ENCODE assay signal across 10 cellular contexts in the genomic region with DNA sequence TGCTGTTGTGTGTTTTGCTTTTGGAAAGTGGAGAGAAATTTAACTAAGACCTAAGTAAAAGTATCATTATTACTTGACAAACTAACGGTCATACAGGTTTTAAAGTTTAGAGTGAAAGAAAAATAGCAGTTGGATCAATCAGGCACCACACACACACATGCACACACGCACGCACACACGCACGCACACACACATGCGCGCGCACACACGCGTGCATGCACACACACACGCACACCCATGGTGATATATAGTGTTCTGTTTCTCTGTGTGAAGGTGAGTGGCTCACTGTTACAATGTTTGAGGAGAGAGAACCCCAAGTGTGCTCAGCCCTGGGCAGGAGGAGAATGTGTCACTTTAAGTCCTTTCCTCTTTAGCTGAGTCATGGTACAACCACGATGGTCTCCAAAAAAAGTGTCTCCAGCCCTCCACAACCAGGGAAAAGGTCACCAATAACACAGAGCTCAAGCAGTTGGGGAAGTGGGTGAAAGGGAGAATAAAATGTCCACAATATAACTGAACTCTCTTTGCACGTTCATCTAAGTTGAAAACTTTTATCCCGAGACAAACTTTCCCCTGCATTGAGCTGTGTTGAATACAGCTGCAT. TPM values are rescaled to one million over a fixed set of nuclear protein-coding genes. Genes with fewer than 3 reads are reported as not detected.
DNase-seq lines count a peak whose midpoint lies in the region; ATAC-seq and TF ChIP-seq lines count a peak whose summit lies in the region.
"Had no signal": no experiment of that assay in that cellular context is flagged by ENCODE, and none has a peak within 500 bp of the region (broad histone marks: within the 10 kb centered on the region; RNA-seq: fewer than 3 reads in every experiment).

No MANE protein-coding gene starts in this region.

- H3K27ac Mint-ChIP-seq in activated CD4-positive, alpha-beta memory T cell treated with anti-CD3 and anti-CD28 coated beads for 36 hours = no peak overlapping the region
- no peak overlapping the region for H3K27ac Mint-ChIP-seq in activated naive CD8-positive, alpha-beta T cell treated with anti-CD3 and anti-CD28 coated beads for 36 hours

- H3K27ac ChIP-seq in lung (ENCODE audit: low read depth in 1 of 2, low read length in 1 of 2) (peak overlapping the region; percentile 68 to 90), uterus (peak overlapping the region; percentile 35 to 79)

- H3K36me3 ChIP-seq in lung (ENCODE audit: control insufficient read depth in 2 of 2, insufficient read depth in 2 of 2, low read length in 2 of 2) (no peaks in the 10 kb centered on the region), uterus (no peaks in the 10 kb centered on the region)

- ATAC-seq in Right ventricle myocardium inferior = peak; percentile 48
- no peak for ATAC-seq in lung (ENCODE audit: insufficient read depth, low FRiP score)

- H3K4me1 ChIP-seq in lung (ENCODE audit: control insufficient read depth in 2 of 2, insufficient read depth in 2 of 2, low read length in 2 of 2) (peaks cover 0 to 6% of the 10 kb centered on the region in 2 donors), uterus (no peaks in the 10 kb centered on the region)

- H3K36me3 Mint-ChIP-seq in activated CD4-positive, alpha-beta memory T cell treated with anti-CD3 and anti-CD28 coated beads for 36 hours = no peaks in the 10 kb centered on the region
- H3K36me3 Mint-ChIP-seq in activated naive CD8-positive, alpha-beta T cell treated with anti-CD3 and anti-CD28 coated beads for 36 hours = no peaks in the 10 kb centered on the region

- intact Hi-C loops in Right ventricle myocardium inferior (cut with DNase I) = loop anchor here (10.0 kb wide), 1 partner anchor 109 kb away; no protein-coding TSS in a partner anchor
- intact Hi-C loops in cardiac septum (cut with DNase I) = no loop called here
- intact Hi-C loops in uterus (cut with DNase I; ENCODE audit: low total_unique reads) = no loop called here
- intact Hi-C loops in activated CD4-positive, alpha-beta memory T cell treated with anti-CD3 and anti-CD28 coated beads for 36 hours (cut with micrococcal nuclease) = no loop called here

- peaks cover 0 to 2% of the 10 kb centered on the region in 2 donors for H3K9me3 ChIP-seq in lung (ENCODE audit: control insufficient read depth in 2 of 2, insufficient read depth in 1 of 2, low read length in 1 of 2)
- no peaks in the 10 kb centered on the region for H3K9me3 ChIP-seq in uterus

- no peak for TF ChIP-seq POLR2A in uterus (IDR thresholded peaks at IDR 0.05)

- peaks cover 7% of the 10 kb centered on the region for H3K27me3 Mint-ChIP-seq in activated CD4-positive, alpha-beta memory T cell treated with anti-CD3 and anti-CD28 coated beads for 36 hours
- peaks cover 27% of the 10 kb centered on the region for H3K27me3 Mint-ChIP-seq in activated naive CD8-positive, alpha-beta T cell treated with anti-CD3 and anti-CD28 coated beads for 36 hours

- no peak for TF ChIP-seq CTCF in choroid plexus epithelial cell (conservative IDR thresholded peaks at IDR 0.05; ENCODE audit: low read depth, low read length)
- no peak for TF ChIP-seq CTCF in lung (IDR thresholded peaks at IDR 0.05; ENCODE audit: control extremely low read depth, extremely low read depth)
- no peak for TF ChIP-seq CTCF in uterus (IDR thresholded peaks at IDR 0.05)

- POLR2A ChIA-PET in activated CD4-positive, alpha-beta memory T cell treated with anti-CD3 and anti-CD28 coated beads for 36 hours (lab: Charles Lee) = no interaction called here

- no peak overlapping the region for H3K4me3 Mint-ChIP-seq in activated CD4-positive, alpha-beta memory T cell treated with anti-CD3 and anti-CD28 coated beads for 36 hours
- no peak overlapping the region for H3K4me3 Mint-ChIP-seq in activated naive CD8-positive, alpha-beta T cell treated with anti-CD3 and anti-CD28 coated beads for 36 hours

- DNase-seq in Right ventricle myocardium inferior (ENCODE audit: missing footprints) (peak; percentile 55), cardiac septum (ENCODE audit: low spot score) (no peak), choroid plexus epithelial cell (ENCODE audit: low read depth) (peak; percentile 46), lung (ENCODE audit: low spot score) (no peak), uterus (no peak), DMS 273 treated with DMSO at 0.1 percent for 48 hours (lab: John Stamatoyannopoulos, UW) (no peak)
- DNase-seq in activated CD4-positive, alpha-beta memory T cell treated with anti-CD3 and anti-CD28 coated beads for 36 hours = no peak
- no peak for DNase-seq in activated naive CD8-positive, alpha-beta T cell treated with anti-CD3 and anti-CD28 coated beads for 36 hours
- DNase-seq: NCI-H1930 had no signal

- H3K27me3 ChIP-seq in lung (ENCODE audit: control insufficient read depth, insufficient read depth) (no peaks in the 10 kb centered on the region), uterus (no peaks in the 10 kb centered on the region)

- WGBS in lung, 2 donors = 67 to 73% methylated on average over 14 of the region's 14 CpGs

- H3K9me3 Mint-ChIP-seq in activated CD4-positive, alpha-beta memory T cell treated with anti-CD3 and anti-CD28 coated beads for 36 hours = no peaks in the 10 kb centered on the region
- H3K9me3 Mint-ChIP-seq in activated naive CD8-positive, alpha-beta T cell treated with anti-CD3 and anti-CD28 coated beads for 36 hours = no peaks in the 10 kb centered on the region

- CTCF ChIA-PET in activated CD4-positive, alpha-beta memory T cell treated with anti-CD3 and anti-CD28 coated beads for 36 hours (lab: Charles Lee) = interaction anchor here (1.2 kb wide), 1 partner anchor 485 kb away, joined by 3 read pairs; no protein-coding TSS in a partner anchor

- H3K4me1 Mint-ChIP-seq in activated CD4-positive, alpha-beta memory T cell treated with anti-CD3 and anti-CD28 coated beads for 36 hours (ENCODE audit: low read depth) = no peaks in the 10 kb centered on the region
- peaks cover 2% of the 10 kb centered on the region for H3K4me1 Mint-ChIP-seq in activated naive CD8-positive, alpha-beta T cell treated with anti-CD3 and anti-CD28 coated beads for 36 hours

- H3K4me3 ChIP-seq in choroid plexus epithelial cell (ENCODE audit: low read depth, low read length) (no peak overlapping the region), lung (no peak overlapping the region), uterus (no peak overlapping the region)

RNA-seq across cellular contexts. Expression of gene ZNF366, which starts 3.2 kb away (rescaled TPM):
- 8.7 TPM for total RNA-seq in Right ventricle myocardium inferior
- 3.7 TPM for total RNA-seq in cardiac septum
- total RNA-seq in lung = 1 to 10 TPM; 4.3 to 6.0 TPM
- polyA plus RNA-seq in lung = 1 to 10 TPM in 1 of 2 donors, under 1 TPM in 1; 0.73 to 3.0 TPM
- total RNA-seq in uterus = 10 to 100 TPM in 2 of 4 donors, 1 to 10 TPM in 1, under 1 TPM in 1; 0.29 to 20.5 (median 12.1) TPM
- total RNA-seq in activated CD4-positive, alpha-beta memory T cell treated with anti-CD3 and anti-CD28 coated beads for 36 hours = not detected
- not detected for total RNA-seq in activated naive CD8-positive, alpha-beta T cell treated with anti-CD3 and anti-CD28 coated beads for 36 hours
- total RNA-seq: activated CD8-positive, alpha-beta memory T cell treated with anti-CD3 and anti-CD28 coated beads for 36 hours had no signal

Comparison
In these comparisons a context has a peak if more than half of its experiments do, and no peak if none do; other contexts are left out.
1. DNase-seq: peak in Right ventricle myocardium inferior (single experiment) and choroid plexus epithelial cell (single experiment); none in cardiac septum (single experiment), lung (single experiment), uterus (0 of 2), DMS 273 treated with DMSO at 0.1 percent for 48 hours (single experiment), activated CD4-positive, alpha-beta memory T cell treated with anti-CD3 and anti-CD28 coated beads for 36 hours (single experiment) and activated naive CD8-positive, alpha-beta T cell treated with anti-CD3 and anti-CD28 coated beads for 36 hours (single experiment).